Comparison of ENCODE assay signal across 8 cellular contexts in the genomic region with DNA sequence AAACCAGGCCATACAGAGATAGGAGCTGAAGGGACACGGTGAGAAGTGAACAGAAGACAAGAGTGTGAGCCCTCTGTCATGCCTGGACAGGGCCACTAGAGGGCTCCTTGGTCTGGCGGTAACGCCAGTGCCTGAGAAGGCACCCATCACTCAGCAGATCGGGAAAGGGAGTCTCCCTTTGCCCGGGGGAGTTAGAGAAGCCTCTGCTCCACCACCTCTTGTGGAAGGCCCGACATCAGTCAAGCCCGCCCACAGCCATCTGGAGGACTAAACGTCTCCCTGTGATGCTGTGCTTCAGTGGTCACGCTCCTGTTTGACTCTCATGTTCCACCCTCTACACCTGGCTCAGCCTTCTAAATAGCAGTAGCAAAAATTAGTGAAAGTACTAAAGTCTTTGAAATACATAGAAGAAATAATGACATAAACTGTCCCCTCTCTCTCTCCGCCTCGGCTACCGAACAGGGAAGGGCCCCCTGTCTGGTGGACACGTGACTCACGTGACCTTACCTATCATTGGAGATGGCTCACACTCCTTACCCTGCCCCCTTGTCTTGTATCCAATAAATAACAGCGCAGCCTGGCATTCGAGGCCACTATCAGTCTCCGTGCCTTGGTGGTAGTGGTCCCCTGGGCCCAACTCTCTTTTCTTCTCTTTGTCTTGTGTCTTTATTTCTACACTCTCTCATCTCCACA.
A peak's percentile ranks its signal among the peaks of the same experiment; 100 is the strongest.
DNase-seq lines count a peak whose midpoint lies in the region; ATAC-seq, FAIRE-seq and TF ChIP-seq lines count a peak whose summit lies in the region.

No MANE protein-coding gene starts in this region.

- H3K4me1 ChIP-seq in astrocyte (ENCODE audit: insufficient read depth, low read length) (no peaks in the 10 kb centered on the region), kidney (ENCODE audit: control insufficient read depth in 1 of 2, insufficient read depth in 1 of 2, low read depth in 1 of 2, low read length in 2 of 2) (no peaks in the 10 kb centered on the region)

- no peaks in the 10 kb centered on the region for H3K36me3 Mint-ChIP-seq in T-helper 2 cell treated with Interferon-gamma antibody and Interleukin-4, amounts not matched to agents 5 μg/mL and 100 μg/mL, for 36 hours (ENCODE audit: low read depth)
- no peaks in the 10 kb centered on the region for H3K36me3 Mint-ChIP-seq in astrocyte (ENCODE audit: low read depth, unreplicated experiment)

- H3K4me3 ChIP-seq in astrocyte (ENCODE audit: insufficient read depth, low read depth, low read length) (no peak overlapping the region), kidney (ENCODE audit: low read length in 2 of 2) (no peak overlapping the region)

- no peak overlapping the region for H3K4me3 Mint-ChIP-seq in T-helper 2 cell treated with Interferon-gamma antibody and Interleukin-4, amounts not matched to agents 5 μg/mL and 100 μg/mL, for 36 hours
- no peak overlapping the region for H3K4me3 Mint-ChIP-seq in astrocyte (ENCODE audit: unreplicated experiment)

- TF ChIP-seq CTCF in astrocyte (IDR thresholded peaks at IDR 0.05; ENCODE audit: insufficient read depth, low read depth, low read length) (peak; percentile 60), kidney (IDR thresholded peaks at IDR 0.05; ENCODE audit: borderline replicate concordance, extremely low read depth, insufficient read depth) (peak; percentile 41)

- H3K27me3 ChIP-seq in astrocyte (ENCODE audit: insufficient read depth, low read length), result peaks cover 24% of the 10 kb centered on the region

- peak; percentile 87 for DNase-seq in DMS53 (lab: John Stamatoyannopoulos, UW)
- DNase-seq in LoVo (ENCODE audit: low spot score), result peak; percentile 58
- peak; percentile 57 for DNase-seq in T-helper 2 cell treated with Interferon-gamma antibody and Interleukin-4, amounts not matched to agents 5 μg/mL and 100 μg/mL, for 36 hours (ENCODE audit: low spot score)
- DNase-seq in astrocyte (ENCODE audit: low read depth), result peak; percentile 5
- peak; percentile 73 for DNase-seq in kidney
- peak; percentile 63 for DNase-seq in stimulated activated CD4-positive, alpha-beta T cell treated with anti-CD3 and anti-CD28 coated beads, Interleukin-4, amount 100 ng/mL, for 1 hour
- no peak for DNase-seq in AG08395 (ENCODE audit: low spot score)

- H3K27me3 Mint-ChIP-seq in T-helper 2 cell treated with Interferon-gamma antibody and Interleukin-4, amounts not matched to agents 5 μg/mL and 100 μg/mL, for 36 hours (ENCODE audit: low read depth), result peaks cover 68% of the 10 kb centered on the region
- H3K27me3 Mint-ChIP-seq in astrocyte (ENCODE audit: low read depth, unreplicated experiment), result peaks cover 58% of the 10 kb centered on the region

- H3K27ac ChIP-seq in astrocyte (ENCODE audit: low read depth, low read length), result no peak overlapping the region
- no peak overlapping the region for H3K27ac ChIP-seq in kidney (ENCODE audit: low read depth in 2 of 2, low read length in 2 of 2)

- H3K27ac Mint-ChIP-seq in T-helper 2 cell treated with Interferon-gamma antibody and Interleukin-4, amounts not matched to agents 5 μg/mL and 100 μg/mL, for 36 hours, result no peak overlapping the region
- H3K27ac Mint-ChIP-seq in astrocyte (ENCODE audit: unreplicated experiment), result no peak overlapping the region

- no peak for FAIRE-seq in astrocyte (lab: Jason Lieb, UNC)
- no peak for FAIRE-seq in kidney (lab: Jason Lieb, UNC)

- no peak for ATAC-seq in GM21526 (IDR thresholded peaks at IDR 0.05; ENCODE audit: low FRiP score, unreplicated experiment)

- peak overlapping the region; percentile 54 for H2AFZ ChIP-seq in astrocyte (ENCODE audit: low read depth, low read length)

- H3K79me2 ChIP-seq in astrocyte (ENCODE audit: insufficient read depth, low read length), result no peaks in the 10 kb centered on the region

- H3K9me3 ChIP-seq in astrocyte (ENCODE audit: insufficient read depth, low read depth, low read length), result peaks cover 3% of the 10 kb centered on the region
- no peaks in the 10 kb centered on the region for H3K9me3 ChIP-seq in kidney (ENCODE audit: control insufficient read depth in 1 of 2, low read length in 2 of 2)

- H3K9ac ChIP-seq in astrocyte (ENCODE audit: low read length) (no peak overlapping the region), kidney (ENCODE audit: low read length in 2 of 2) (no peak overlapping the region)

- H3K4me2 ChIP-seq in astrocyte (ENCODE audit: low read length), result no peak overlapping the region

- intact Hi-C loops in kidney (cut with DNase I), result no loop called here

- H3K4me1 Mint-ChIP-seq in T-helper 2 cell treated with Interferon-gamma antibody and Interleukin-4, amounts not matched to agents 5 μg/mL and 100 μg/mL, for 36 hours (ENCODE audit: low read depth), result peaks cover 4% of the 10 kb centered on the region
- H3K4me1 Mint-ChIP-seq in astrocyte (ENCODE audit: low read depth, unreplicated experiment), result no peaks in the 10 kb centered on the region

- peaks cover 15% of the 10 kb centered on the region for H3K9me3 Mint-ChIP-seq in T-helper 2 cell treated with Interferon-gamma antibody and Interleukin-4, amounts not matched to agents 5 μg/mL and 100 μg/mL, for 36 hours
- H3K9me3 Mint-ChIP-seq in astrocyte (ENCODE audit: unreplicated experiment), result peaks cover 24% of the 10 kb centered on the region

- no peaks in the 10 kb centered on the region for H4K20me1 ChIP-seq in astrocyte (ENCODE audit: insufficient read depth, low read length)

- no peaks in the 10 kb centered on the region for H3K36me3 ChIP-seq in astrocyte (ENCODE audit: insufficient read depth, low read length)
- no peaks in the 10 kb centered on the region for H3K36me3 ChIP-seq in kidney (ENCODE audit: control insufficient read depth in 1 of 2, insufficient read depth in 2 of 2, low read length in 2 of 2)
